ENCODE assay signal across 8 cellular contexts in the genomic region with DNA sequence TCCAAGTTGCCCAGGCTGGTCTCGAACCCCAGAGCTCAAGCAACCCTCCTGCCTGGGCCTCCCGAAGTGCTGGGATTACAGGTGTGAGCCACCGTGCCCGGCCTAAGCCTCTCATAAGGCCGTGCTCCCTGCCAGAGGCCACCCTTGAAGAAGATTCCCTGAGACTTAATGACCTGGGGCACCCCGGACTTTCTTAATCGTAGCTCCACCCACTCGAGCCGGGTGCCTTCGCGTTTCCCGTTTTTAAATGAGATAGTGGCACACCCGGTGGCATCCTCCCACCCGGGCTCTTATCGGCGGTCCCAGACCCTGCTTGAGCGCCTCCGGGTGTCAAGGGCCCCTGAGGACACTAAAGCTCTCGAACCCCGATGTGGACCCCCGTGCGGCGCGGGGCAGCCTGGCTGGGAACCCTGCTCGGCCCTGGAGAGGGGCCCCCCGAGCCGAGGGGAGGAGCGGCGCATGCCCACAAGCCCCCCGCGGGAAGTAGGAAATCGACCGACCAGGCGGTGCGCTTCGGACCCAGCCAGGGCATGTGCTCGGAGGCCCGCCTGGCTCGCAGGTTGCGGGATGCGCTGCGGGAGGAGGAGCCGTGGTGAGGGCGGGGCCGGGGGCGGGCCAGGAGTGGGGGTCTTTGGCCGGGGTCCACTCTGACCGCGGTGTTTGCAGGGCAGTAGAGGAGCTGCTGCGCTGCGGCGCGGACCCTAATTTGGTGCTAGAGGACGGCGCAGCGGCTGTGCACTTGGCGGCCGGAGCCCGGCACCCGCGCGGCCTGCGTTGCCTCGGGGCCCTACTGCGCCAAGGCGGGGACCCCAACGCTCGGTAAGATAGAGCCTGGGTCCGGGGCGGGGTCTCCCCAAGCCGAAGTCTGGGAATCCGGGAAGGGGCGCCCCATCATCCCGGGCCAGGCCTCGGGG. TPM values are rescaled to one million over a fixed set of nuclear protein-coding genes. Genes with fewer than 3 reads are reported as not detected.
DNase-seq lines count a peak whose midpoint lies in the region; ATAC-seq and TF ChIP-seq lines count a peak whose summit lies in the region.

A gene with protein sequence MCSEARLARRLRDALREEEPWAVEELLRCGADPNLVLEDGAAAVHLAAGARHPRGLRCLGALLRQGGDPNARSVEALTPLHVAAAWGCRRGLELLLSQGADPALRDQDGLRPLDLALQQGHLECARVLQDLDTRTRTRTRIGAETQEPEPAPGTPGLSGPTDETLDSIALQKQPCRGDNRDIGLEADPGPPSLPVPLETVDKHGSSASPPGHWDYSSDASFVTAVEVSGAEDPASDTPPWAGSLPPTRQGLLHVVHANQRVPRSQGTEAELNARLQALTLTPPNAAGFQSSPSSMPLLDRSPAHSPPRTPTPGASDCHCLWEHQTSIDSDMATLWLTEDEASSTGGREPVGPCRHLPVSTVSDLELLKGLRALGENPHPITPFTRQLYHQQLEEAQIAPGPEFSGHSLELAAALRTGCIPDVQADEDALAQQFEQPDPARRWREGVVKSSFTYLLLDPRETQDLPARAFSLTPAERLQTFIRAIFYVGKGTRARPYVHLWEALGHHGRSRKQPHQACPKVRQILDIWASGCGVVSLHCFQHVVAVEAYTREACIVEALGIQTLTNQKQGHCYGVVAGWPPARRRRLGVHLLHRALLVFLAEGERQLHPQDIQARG (plus strand): TSS at position 511 of the 914 bp plus-strand sequence. CDS start 20 bp downstream, at position 531.

- H3K27me3 Mint-ChIP-seq in Calu3 (ENCODE audit: unreplicated experiment) (no peaks in the 10 kb centered on the region), GM23338 (ENCODE audit: insufficient read depth, low read depth, poor library complexity) (peaks cover 4% of the 10 kb centered on the region)

- H3K4me3 ChIP-seq in GM23338: peak within 1 kb of the TSS; percentile 69
- peak within 1 kb of the TSS; percentile 78 for H3K4me3 ChIP-seq in SK-N-MC
- H3K4me3 ChIP-seq in mesendoderm (ENCODE audit: low read length): peak within 1 kb of the TSS; percentile 25
- peak within 1 kb of the TSS; percentile 68 for H3K4me3 ChIP-seq in thoracic aorta

- H3K4me3 Mint-ChIP-seq in Calu3 (ENCODE audit: low read depth, unreplicated experiment): peak within 1 kb of the TSS; percentile 44
- peak within 1 kb of the TSS; percentile 76 for H3K4me3 Mint-ChIP-seq in GM23338

- peaks cover 10% of the 10 kb centered on the region for H3K36me3 Mint-ChIP-seq in Calu3 (ENCODE audit: insufficient read depth, unreplicated experiment)
- H3K36me3 Mint-ChIP-seq in GM23338 (ENCODE audit: low read depth): peaks cover 45% of the 10 kb centered on the region

- H2BK5ac ChIP-seq in mesendoderm (ENCODE audit: low read length): no peak within 1 kb of the TSS

- H3K27ac ChIP-seq in GM23338 (ENCODE audit: low read depth) (no peak within 1 kb of the TSS), SK-N-MC (no peak within 1 kb of the TSS), mesendoderm (ENCODE audit: low read depth, low read length) (no peak within 1 kb of the TSS), thoracic aorta (no peak within 1 kb of the TSS)

- no peaks in the 10 kb centered on the region for H3K9me3 Mint-ChIP-seq in Calu3 (ENCODE audit: low read depth, unreplicated experiment)
- no peaks in the 10 kb centered on the region for H3K9me3 Mint-ChIP-seq in GM23338

- H3K79me2 ChIP-seq in GM23338 (replicated peaks; ENCODE audit: insufficient read depth): no peaks in the 10 kb centered on the region
- H3K79me2 ChIP-seq in mesendoderm (ENCODE audit: control insufficient read depth, insufficient read depth, low read length): no peaks in the 10 kb centered on the region

- H3K4me1 Mint-ChIP-seq in Calu3 (ENCODE audit: low read depth, unreplicated experiment) (no peaks in the 10 kb centered on the region), GM23338 (peaks cover 2% of the 10 kb centered on the region; the same call in 2 of the 3 replicates)

- BruUV-seq in Calu3 (replicated peaks; lab: Mats Ljungman, UMichigan): no TSS peak

- no peak for DNase-seq in Calu3
- DNase-seq in GM23338 (ENCODE audit: low spot score): peak; percentile 88
- DNase-seq in SK-N-MC (ENCODE audit: low read depth, low spot score): no peak
- DNase-seq in cerebellum (ENCODE audit: low spot score): peak; percentile 40
- no peak for DNase-seq in mesendoderm
- DNase-seq in thoracic aorta (ENCODE audit: low spot score): no peak
- no peak for DNase-seq in SW480 (ENCODE audit: low spot score)

- H4K20me1 ChIP-seq in GM23338 (replicated peaks; ENCODE audit: insufficient read depth): peaks cover 4% of the 10 kb centered on the region; the same call in 1 of the 2 replicates

- no peak within 1 kb of the TSS for H4K8ac ChIP-seq in mesendoderm (ENCODE audit: low read depth, low read length)

- no peak within 1 kb of the TSS for H2AK5ac ChIP-seq in mesendoderm (ENCODE audit: low read length)

- H2BK120ac ChIP-seq in mesendoderm (ENCODE audit: low read depth, low read length): no peak within 1 kb of the TSS

- no peaks in the 10 kb centered on the region for H3K9me2 ChIP-seq in GM23338 (ENCODE audit: insufficient read depth)

- H3K4me2 ChIP-seq in GM23338 (peak within 1 kb of the TSS; percentile 88), mesendoderm (ENCODE audit: low read length) (peak within 1 kb of the TSS; percentile 16)

- CTCF ChIA-PET in Calu3 (lab: Charles Lee): interaction anchor here (1.0 kb wide), 1 partner anchor 21 kb away, joined by 3 read pairs; the partner anchor contains the start of gene ABHD8

- H3F3A ChIP-seq in GM23338 (replicated peaks; ENCODE audit: low read depth): peaks cover 22% of the 10 kb centered on the region

- no peak for TF ChIP-seq CTCF in Calu3 (IDR thresholded peaks at IDR 0.05; ENCODE audit: unreplicated experiment)
- TF ChIP-seq CTCF in GM23338 (conservative IDR thresholded peaks at IDR 0.05; ENCODE audit: low read depth in 2 of 2): no peak
- TF ChIP-seq CTCF in thoracic aorta (IDR thresholded peaks at IDR 0.05): no peak

- peaks cover 6% of the 10 kb centered on the region; the same call in 1 of the 2 replicates for H3K27me3 ChIP-seq in GM23338 (ENCODE audit: insufficient read depth)
- no peaks in the 10 kb centered on the region for H3K27me3 ChIP-seq in mesendoderm (ENCODE audit: insufficient read depth, low read length, poor library complexity)
- H3K27me3 ChIP-seq in thoracic aorta (replicated peaks; ENCODE audit: insufficient read depth): no peaks in the 10 kb centered on the region

- no peak within 1 kb of the TSS for H3K4ac ChIP-seq in mesendoderm (ENCODE audit: low read depth, low read length)

- no peak within 1 kb of the TSS for H3K18ac ChIP-seq in mesendoderm (ENCODE audit: low read length)

- H2AFZ ChIP-seq in GM23338: peak within 1 kb of the TSS; percentile 90

- peak within 1 kb of the TSS; percentile 83 for H3K56ac ChIP-seq in mesendoderm (ENCODE audit: low read length)

- H3K9me3 ChIP-seq in SK-N-MC (ENCODE audit: low read depth, low read length) (no peaks in the 10 kb centered on the region), thoracic aorta (no peaks in the 10 kb centered on the region)

- H3K23ac ChIP-seq in mesendoderm (ENCODE audit: low read length): peak within 1 kb of the TSS; percentile 0

- H3K36me3 ChIP-seq in GM23338 (ENCODE audit: insufficient read depth) (peaks cover 6% of the 10 kb centered on the region; the same call in 1 of the 2 replicates), SK-N-MC (ENCODE audit: insufficient read depth, low read length) (peaks cover 11% of the 10 kb centered on the region; the same call in 1 of the 2 replicates), mesendoderm (ENCODE audit: control insufficient read depth, insufficient read depth, low read length) (peaks cover 6% of the 10 kb centered on the region), thoracic aorta (peaks cover 15% of the 10 kb centered on the region)

- H3K9ac ChIP-seq in SK-N-MC (ENCODE audit: insufficient read length): peak within 1 kb of the TSS; percentile 43
- peak within 1 kb of the TSS; percentile 66 for H3K9ac ChIP-seq in mesendoderm (ENCODE audit: low read length)

- no peaks in the 10 kb centered on the region for H3K4me1 ChIP-seq in GM23338 (ENCODE audit: insufficient read depth)
- no peaks in the 10 kb centered on the region for H3K4me1 ChIP-seq in mesendoderm (ENCODE audit: control insufficient read depth, low read depth, low read length)
- peaks cover 7 to 14% of the 10 kb centered on the region in 2 donors for H3K4me1 ChIP-seq in thoracic aorta (ENCODE audit: control insufficient read depth in 1 of 2, low read depth in 2 of 2)

- intact Hi-C loops in Calu3 (cut with micrococcal nuclease; ENCODE audit: unreplicated experiment): loop anchor here (5.0 to 10.0 kb wide), 2 partner anchors 74 to 217 kb away; no protein-coding TSS in a partner anchor

- H3K27ac Mint-ChIP-seq in Calu3 (ENCODE audit: unreplicated experiment) (no peak within 1 kb of the TSS), GM23338 (no peak within 1 kb of the TSS)

- ATAC-seq in GM23338 (peak; percentile 73), thoracic aorta (ENCODE audit: insufficient number of reproducible peaks, low FRiP score, low read depth) (no peak), HG02870 (IDR thresholded peaks at IDR 0.05; ENCODE audit: unreplicated experiment) (no peak)

- no peak within 1 kb of the TSS for H4K5ac ChIP-seq in mesendoderm (ENCODE audit: low read length)

- no CpG with 5 or more reads among the region's 75 CpGs for WGBS in mesendoderm (ENCODE audit: extremely low coverage, insufficient coverage, low lambda C conversion rate)

- H3K79me1 ChIP-seq in mesendoderm (ENCODE audit: low read length): no peaks in the 10 kb centered on the region

- H2BK15ac ChIP-seq in mesendoderm (replicated peaks; ENCODE audit: low read depth): no peak within 1 kb of the TSS

TF ChIP-seq in GM23338, 12 proteins besides CTCF, POLR2A, EP300 and RAD21 (continues in another document):
- TF ChIP-seq ZNF114 (CRISPR knock-in tag; IDR thresholded peaks at IDR 0.05) (no peak), CREB1 (CRISPR knock-in tag; IDR thresholded peaks at IDR 0.05; ENCODE audit: low read depth) (no peak), STAT1 (IDR thresholded peaks at IDR 0.05; ENCODE audit: unreplicated experiment) (no peak), EZH2phosphoT487 (IDR thresholded peaks at IDR 0.05; ENCODE audit: unreplicated experiment) (no peak), ZNF331 (CRISPR knock-in tag; IDR thresholded peaks at IDR 0.05; ENCODE audit: low read depth) (no peak)

RNA-seq across cellular contexts. Expression of the gene that starts here (rescaled TPM):
- 0.32 and 0.66 TPM in 2 replicates for total RNA-seq in Calu3 (2022)
- 20.2 and 50.1 TPM in 2 replicates for total RNA-seq in GM23338 (2014; rRNA removed; shearing (Covaris generic))
- 9.1 and 11.2 TPM in 2 replicates for polyA plus RNA-seq in GM23338 (2016; fragmentation: Nextera tagmentation; extraction: Ambion mirVana)
- 1.4 TPM for total RNA-seq in cerebellum
- polyA plus RNA-seq in mesendoderm (2013, experiment 1 of 2): 1.6 TPM
- polyA plus RNA-seq in mesendoderm (2013, experiment 2 of 2): 1.8 TPM
- 1 to 10 TPM in 1 of 2 donors, not detected in 1; 1.2 TPM for total RNA-seq in thoracic aorta

Comparison
In these comparisons a context has a peak if more than half of its experiments do, and no peak if none do; other contexts are left out.
1. DNase-seq: peak in GM23338 (single experiment) and cerebellum (single experiment); none in Calu3 (single experiment), SK-N-MC (single experiment), mesendoderm (single experiment), thoracic aorta (single experiment) and SW480 (single experiment).
2. H3K4me3 ChIP-seq: peak in every context shown above with its lines; median percentile 78 in SK-N-MC; 69 in GM23338; 68 in thoracic aorta; 25 in mesendoderm.